ENCODE assay signal across 26 cellular contexts in genomic region chr11:80204021-80204420, GRCh38.
"Had no signal": no experiment of that assay in that cellular context is flagged by ENCODE, and none has a peak within 500 bp of the region (broad histone marks: within the 10 kb centered on the region; RNA-seq: fewer than 3 reads in every experiment).

No MANE protein-coding gene starts in this region.

- H3K27me3 Mint-ChIP-seq: activated CD4-positive, alpha-beta memory T cell treated with anti-CD3 and anti-CD28 coated beads, Interleukin-2, amount 10 ng/mL, durations not matched to agents 7 days and 5 days; activated CD4-positive, alpha-beta T cell treated with anti-CD3 and anti-CD28 coated beads for 36 hours; activated CD4-positive, alpha-beta T cell treated with anti-CD3 and anti-CD28 coated beads, Interleukin-2, amount 10 ng/mL, durations not matched to agents 24 days and 14 days; activated naive CD4-positive, alpha-beta T cell treated with anti-CD3 and anti-CD28 coated beads, Interleukin-2, amount 50 U/mL, for 24 hours; activated naive CD8-positive, alpha-beta T cell treated with anti-CD3 and anti-CD28 coated beads for 36 hours had no signal

- H3K27ac ChIP-seq: ascending aorta, colonic mucosa, epithelial cell of prostate, esophagus squamous epithelium had no signal

- H3K4me1 ChIP-seq: ascending aorta, colonic mucosa, esophagus squamous epithelium had no signal

- H3K36me3 ChIP-seq: ascending aorta, colonic mucosa, esophagus squamous epithelium had no signal

- ATAC-seq: activated CD4-positive, alpha-beta T cell treated with anti-CD3 and anti-CD28 coated beads for 36 hours; activated T-cell treated with anti-CD3 and anti-CD28 coated beads, Interleukin-2, amount 50 U/mL, for 4 hours had no signal

- H3K27ac Mint-ChIP-seq: activated CD4-positive, alpha-beta memory T cell treated with anti-CD3 and anti-CD28 coated beads, Interleukin-2, amount 10 ng/mL, durations not matched to agents 7 days and 5 days; activated CD4-positive, alpha-beta T cell treated with anti-CD3 and anti-CD28 coated beads for 36 hours; activated CD4-positive, alpha-beta T cell treated with anti-CD3 and anti-CD28 coated beads, Interleukin-2, amount 10 ng/mL, durations not matched to agents 24 days and 14 days; activated naive CD4-positive, alpha-beta T cell treated with anti-CD3 and anti-CD28 coated beads for 36 hours; activated naive CD4-positive, alpha-beta T cell treated with anti-CD3 and anti-CD28 coated beads, Interleukin-2, amount 50 U/mL, for 24 hours; activated naive CD8-positive, alpha-beta T cell treated with anti-CD3 and anti-CD28 coated beads for 36 hours; activated T-helper 2 cell treated with anti-CD3 and anti-CD28 coated beads, Interferon-gamma antibody, Interleukin-2, Interleukin-4, amounts not matched to agents 10 μg/mL and 5 μg/mL and 100 μg/mL, durations not matched to agents 14 hours and 24 hours and 36 hours had no signal

- H3K4me1 Mint-ChIP-seq: activated CD4-positive, alpha-beta memory T cell treated with anti-CD3 and anti-CD28 coated beads, Interleukin-2, amount 10 ng/mL, durations not matched to agents 7 days and 5 days; activated CD4-positive, alpha-beta T cell treated with anti-CD3 and anti-CD28 coated beads for 36 hours; activated CD4-positive, alpha-beta T cell treated with anti-CD3 and anti-CD28 coated beads, Interleukin-2, amount 10 ng/mL, durations not matched to agents 24 days and 14 days; activated naive CD4-positive, alpha-beta T cell treated with anti-CD3 and anti-CD28 coated beads, Interleukin-2, amount 50 U/mL, for 24 hours; activated naive CD8-positive, alpha-beta T cell treated with anti-CD3 and anti-CD28 coated beads for 36 hours had no signal

- H3K36me3 Mint-ChIP-seq: activated naive CD4-positive, alpha-beta T cell treated with anti-CD3 and anti-CD28 coated beads, Interleukin-2, amount 50 U/mL, for 24 hours; activated naive CD8-positive, alpha-beta T cell treated with anti-CD3 and anti-CD28 coated beads for 36 hours had no signal

- DNase-seq: activated CD4-positive, alpha-beta memory T cell treated with anti-CD3 and anti-CD28 coated beads, Interleukin-2, amount 10 ng/mL, durations not matched to agents 7 days and 5 days; activated CD4-positive, alpha-beta T cell treated with anti-CD3 and anti-CD28 coated beads for 36 hours; activated CD4-positive, alpha-beta T cell treated with anti-CD3 and anti-CD28 coated beads, Interleukin-2, amount 10 ng/mL, durations not matched to agents 24 days and 14 days; activated CD4-positive, alpha-beta T cell treated with anti-CD3 and anti-CD28 coated beads, Interleukin-2, amount 50 U/mL, for 4 hours; activated CD4-positive, CD25-positive, alpha-beta regulatory T cell; activated CD4-positive, CD25-positive, alpha-beta regulatory T cell treated with anti-CD3 and anti-CD28 coated beads, Interleukin-2, amount 50 U/mL, for 72 hours; activated CD8-positive, alpha-beta memory T cell treated with anti-CD3 and anti-CD28 coated beads, Interleukin-2, amount 50 U/mL, for 48 hours; activated effector memory CD4-positive, alpha-beta T cell treated with anti-CD3 and anti-CD28 coated beads, Interleukin-2, amount 50 U/mL, for 16 hours; activated naive CD4-positive, alpha-beta T cell treated with anti-CD3 and anti-CD28 coated beads for 36 hours; activated naive CD8-positive, alpha-beta T cell treated with anti-CD3 and anti-CD28 coated beads for 36 hours; activated T-cell treated with anti-CD3 and anti-CD28 coated beads for 4 hours; activated T-cell treated with anti-CD3 and anti-CD28 coated beads, Interleukin-2, amount 50 U/mL, for 4 hours; caudate nucleus; colonic mucosa; effector CD8-positive, alpha-beta T cell; esophagus squamous epithelium; foreskin fibroblast; head of caudate nucleus; T-helper 2 cell had no signal

- H3K4me3 ChIP-seq: ascending aorta, colonic mucosa, esophagus squamous epithelium had no signal

- H3K27me3 ChIP-seq: ascending aorta, colonic mucosa, esophagus squamous epithelium had no signal

- FAIRE-seq: endometrium, endothelial cell of umbilical vein, frontal cortex had no signal

- H3K4me3 Mint-ChIP-seq: activated CD4-positive, alpha-beta memory T cell treated with anti-CD3 and anti-CD28 coated beads, Interleukin-2, amount 10 ng/mL, durations not matched to agents 7 days and 5 days; activated CD4-positive, alpha-beta T cell treated with anti-CD3 and anti-CD28 coated beads for 36 hours; activated CD4-positive, alpha-beta T cell treated with anti-CD3 and anti-CD28 coated beads, Interleukin-2, amount 10 ng/mL, durations not matched to agents 24 days and 14 days; activated naive CD4-positive, alpha-beta T cell treated with anti-CD3 and anti-CD28 coated beads for 36 hours; activated naive CD4-positive, alpha-beta T cell treated with anti-CD3 and anti-CD28 coated beads, Interleukin-2, amount 50 U/mL, for 24 hours; activated naive CD8-positive, alpha-beta T cell treated with anti-CD3 and anti-CD28 coated beads for 36 hours; activated T-cell treated with anti-CD3 and anti-CD28 coated beads, Interleukin-2, amount 50 U/mL, for 4 hours had no signal

- H3K9me3 ChIP-seq: ascending aorta, colonic mucosa, esophagus squamous epithelium had no signal
